In genomic region chr18:12236934-12237832, GRCh38 we compare ENCODE assay signal across 8 cellular contexts. TPM values are rescaled to one million over a fixed set of nuclear protein-coding genes. Genes with fewer than 3 reads are reported as not detected.
DNase-seq lines count a peak whose midpoint lies in the region; ATAC-seq, FAIRE-seq and TF ChIP-seq lines count a peak whose summit lies in the region.

No MANE protein-coding gene starts in this region.

- no peaks in the 10 kb centered on the region for H3K79me2 ChIP-seq in H1 (ENCODE audit: control insufficient read depth in 1 of 2, insufficient read depth in 2 of 2, low read length in 2 of 2)

- H3K27ac Mint-ChIP-seq in activated CD4-positive, alpha-beta memory T cell treated with anti-CD3 and anti-CD28 coated beads, Interleukin-2, amount 10 ng/mL, durations not matched to agents 7 days and 5 days = no peak overlapping the region

- no peaks in the 10 kb centered on the region; a peak in 1 of 7 replicates for H3K4me1 ChIP-seq in H1 (replicated peaks in 1 of 4; ENCODE audit: control insufficient read depth in 3 of 4, insufficient read depth in 4 of 4, low read length in 3 of 4)

- no peak overlapping the region for H4K5ac ChIP-seq in H1 (ENCODE audit: insufficient read length, low read depth, low read length)

- H2BK120ac ChIP-seq in H1 (replicated peaks; ENCODE audit: low read depth, low read length) = no peak overlapping the region

- no peak overlapping the region for H3K9ac ChIP-seq in H1 (replicated peaks in 1 of 4; ENCODE audit: extremely low read depth in 1 of 4, low read depth in 3 of 4, low read length in 3 of 4)

- TF ChIP-seq RAD21 in H1 (IDR thresholded peaks at IDR 0.05 in 1 of 2, conservative IDR thresholded peaks at IDR 0.05 in 1 of 2; ENCODE audit: low read depth in 2 of 2, low read length in 2 of 2) = peak; percentile 70 to 80

- H3K4ac ChIP-seq in H1 (replicated peaks; ENCODE audit: insufficient read length, low read depth, low read length) = no peak overlapping the region

- H3K23ac ChIP-seq in H1 (ENCODE audit: insufficient read length) = no peak overlapping the region

- H3K56ac ChIP-seq in H1 (replicated peaks; ENCODE audit: insufficient read length, low read depth, low read length) = no peak overlapping the region

- no peaks in the 10 kb centered on the region for H3K79me1 ChIP-seq in H1 (ENCODE audit: low read depth, low read length)

- peaks cover 32% of the 10 kb centered on the region for H3K27me3 Mint-ChIP-seq in activated CD4-positive, alpha-beta memory T cell treated with anti-CD3 and anti-CD28 coated beads, Interleukin-2, amount 10 ng/mL, durations not matched to agents 7 days and 5 days

- H3K27ac ChIP-seq in H1 (ENCODE audit: low read depth, low read length) = no peak overlapping the region

- H3K4me3 Mint-ChIP-seq in activated CD4-positive, alpha-beta memory T cell treated with anti-CD3 and anti-CD28 coated beads, Interleukin-2, amount 10 ng/mL, durations not matched to agents 7 days and 5 days = no peak overlapping the region

- no peak overlapping the region for H2BK12ac ChIP-seq in H1 (ENCODE audit: low read depth, low read length)

- H4K20me1 ChIP-seq in H1 (replicated peaks in 1 of 2; ENCODE audit: control insufficient read depth in 1 of 2, insufficient read depth in 2 of 2, low read length in 2 of 2) = no peaks in the 10 kb centered on the region

- H2BK5ac ChIP-seq in H1 (ENCODE audit: low read depth, low read length) = no peak overlapping the region

- TF ChIP-seq POLR2A in H1 (IDR thresholded peaks at IDR 0.05; ENCODE audit: control extremely low read depth in 1 of 2, low read depth in 2 of 2, low read length in 2 of 2) = no peak

- H2AFZ ChIP-seq in H1 (ENCODE audit: low read length) = peak overlapping the region; percentile 99

- peak; percentile 21 to 57 for DNase-seq in NCI-H524 (lab: John Stamatoyannopoulos, UW)
- DNase-seq in NCI-H524 treated with DMSO at 0.1 percent for 48 hours (lab: John Stamatoyannopoulos, UW) = no peak
- peak; percentile 61 for DNase-seq in NCI-H748 (lab: John Stamatoyannopoulos, UW; ENCODE audit: unreplicated experiment)
- DNase-seq in activated CD4-positive, alpha-beta memory T cell treated with anti-CD3 and anti-CD28 coated beads, Interleukin-2, amount 10 ng/mL, durations not matched to agents 7 days and 5 days = peak; percentile 71
- DNase-seq in H1 (ENCODE audit: low read depth in 1 of 2, low spot score in 2 of 2) = peak in 1 of 2 experiments; percentile 97
- DNase-seq in mucosa of gallbladder (ENCODE audit: low spot score) = peak; percentile 64
- DNase-seq in stimulated activated CD8-positive, alpha-beta memory T cell treated with anti-CD3 and anti-CD28 coated beads, Interleukin-7, amount 100 ng/mL, for 24 hours (ENCODE audit: low read depth) = peak; percentile 45

- H4K8ac ChIP-seq in H1 (ENCODE audit: extremely low read depth, insufficient read depth, low read length) = no peak overlapping the region

- peak; percentile 94 to 98 (median 95) for TF ChIP-seq CTCF in H1 (IDR thresholded peaks at IDR 0.05; ENCODE audit: control extremely low read depth in 1 of 3, insufficient read depth in 1 of 3, low read depth in 1 of 3, low read length in 3 of 3)

- 41% methylated on average over 30 of the region's 33 CpGs; no CpG with 5 or more reads in 1 of the 2 experiments for WGBS in H1 (ENCODE audit: extremely low coverage in 1 of 2, insufficient coverage in 1 of 2, insufficient read length in 1 of 2, insufficient replicate concordance in 2 of 2, low coverage in 1 of 2, low lambda C conversion rate in 2 of 2, missing lambda C conversion rate in 1 of 2), 2 experiments

- H3K23me2 ChIP-seq in H1 (ENCODE audit: low read depth, low read length) = no peaks in the 10 kb centered on the region

- H3K14ac ChIP-seq in H1 (ENCODE audit: insufficient read length) = no peak overlapping the region

- H4K91ac ChIP-seq in H1 (replicated peaks; ENCODE audit: insufficient read length, low read length) = no peak overlapping the region

- H2BK20ac ChIP-seq in H1 (ENCODE audit: low read length) = no peak overlapping the region

- H3K9me3 ChIP-seq in H1 (ENCODE audit: insufficient read depth in 2 of 2, low read depth in 1 of 2, low read length in 1 of 2) = no peaks in the 10 kb centered on the region

- FAIRE-seq in H1 (lab: Jason Lieb, UNC) = no peak

- no peaks in the 10 kb centered on the region for H3K36me3 ChIP-seq in H1 (ENCODE audit: control insufficient read depth in 2 of 4, insufficient read depth in 4 of 4, low read length in 3 of 4)

- POLR2A ChIA-PET in activated CD4-positive, alpha-beta memory T cell treated with anti-CD3 and anti-CD28 coated beads, Interleukin-2, amount 10 ng/mL, durations not matched to agents 7 days and 5 days (lab: Charles Lee) = no interaction called here
- POLR2A ChIA-PET in H1 (lab: Charles Lee; ENCODE audit: partially characterized antibody) = no interaction called here

- H3K9me3 Mint-ChIP-seq in activated CD4-positive, alpha-beta memory T cell treated with anti-CD3 and anti-CD28 coated beads, Interleukin-2, amount 10 ng/mL, durations not matched to agents 7 days and 5 days = no peaks in the 10 kb centered on the region

- peaks cover 0 to 2% (median 0%) of the 10 kb centered on the region in 4 experiments; a peak in 1 of 7 replicates for H3K27me3 ChIP-seq in H1 (replicated peaks in 1 of 4; ENCODE audit: control insufficient read depth in 3 of 4, extremely low read depth in 1 of 4, insufficient read depth in 3 of 4, low read length in 3 of 4)

- peak overlapping the region in 1 of 4 experiments; percentile 10; a peak in 1 of 8 replicates for H3K4me3 ChIP-seq in H1 (ENCODE audit: extremely low read depth in 1 of 4, insufficient read depth in 2 of 4, low read depth in 3 of 4, low read length in 4 of 4)

- peaks cover 2% of the 10 kb centered on the region for H3K4me1 Mint-ChIP-seq in activated CD4-positive, alpha-beta memory T cell treated with anti-CD3 and anti-CD28 coated beads, Interleukin-2, amount 10 ng/mL, durations not matched to agents 7 days and 5 days

- TF ChIP-seq EP300 in H1 (IDR thresholded peaks at IDR 0.05; ENCODE audit: borderline replicate concordance in 1 of 2, low read depth in 2 of 2, low read length in 2 of 2) = no peak

- no peak overlapping the region for H2BK15ac ChIP-seq in H1 (ENCODE audit: low read length)

- H3K4me2 ChIP-seq in H1 (ENCODE audit: insufficient read depth in 1 of 2, low read depth in 2 of 2, low read length in 2 of 2) = peak overlapping the region in 1 of 2 experiments; percentile 19; a peak in 1 of 4 replicates

- CTCF ChIA-PET in activated CD4-positive, alpha-beta memory T cell treated with anti-CD3 and anti-CD28 coated beads, Interleukin-2, amount 10 ng/mL, durations not matched to agents 7 days and 5 days (lab: Charles Lee) = interaction anchor here (0.5 to 1.4 kb wide), 8 partner anchors 20 to 504 kb away, joined by 3 to 8 read pairs (median 3); no protein-coding TSS in a partner anchor
- CTCF ChIA-PET in H1 (lab: Charles Lee; ENCODE audit: partially characterized antibody) = interaction anchor here (0.7 to 6.3 kb wide), 30 partner anchors 9 to 445 kb away, joined by 3 to 58 read pairs (median 4); partner anchors contain the start of genes AFG3L2, ANKRD62 and CIDEA

- H3K18ac ChIP-seq in H1 (ENCODE audit: extremely low read depth, low read length) = 0 out of 2 replicates have a peak overlapping the region, but pooled peaks have one; percentile 2

- H2AK5ac ChIP-seq in H1 (ENCODE audit: low read depth, low read length) = no peak overlapping the region

- H3K36me3 Mint-ChIP-seq in activated CD4-positive, alpha-beta memory T cell treated with anti-CD3 and anti-CD28 coated beads, Interleukin-2, amount 10 ng/mL, durations not matched to agents 7 days and 5 days (ENCODE audit: low read depth) = no peaks in the 10 kb centered on the region

- ATAC-seq in HG03103 (IDR thresholded peaks at IDR 0.05; ENCODE audit: low read depth, unreplicated experiment) = peak; percentile 63

TF ChIP-seq in H1, 55 proteins besides CTCF, POLR2A, EP300 and RAD21:
- TF ChIP-seq KDM5A (IDR thresholded peaks at IDR 0.05; ENCODE audit: low read length) (no peak), ASH2L (IDR thresholded peaks at IDR 0.05; ENCODE audit: low read length) (peak; percentile 43), YY1 (IDR thresholded peaks at IDR 0.05; ENCODE audit: low read depth, low read length) (0 out of 2 replicates have a peak, but pooled peaks have one; percentile 33), GABPA (IDR thresholded peaks at IDR 0.05; ENCODE audit: borderline replicate concordance, insufficient read depth, low read length) (peak; percentile 73; the same call in 1 of the 2 replicates)

RNA-seq across cellular contexts. Expression of gene CIDEA, which starts 17.0 kb away (rescaled TPM):
- total RNA-seq in activated CD4-positive, alpha-beta memory T cell treated with anti-CD3 and anti-CD28 coated beads, Interleukin-2, amount 10 ng/mL, durations not matched to agents 7 days and 5 days = not detected
- total RNA-seq in H1 (2021; fragmentation: NEBNext Ultra II Directional; extraction: Animal tissue kit (Norgen Biotek cat#: 25700)) = not detected in 2 replicates
- 0.06 TPM in 1 of 2 replicates, not detected in the other for polyA plus RNA-seq in H1 (2011; rRNA removed)
- not detected for polyA plus RNA-seq in H1 (2011; cell fraction: cytosol; rRNA removed)
- polyA plus RNA-seq in H1 (2011; cell fraction: nucleus; rRNA removed) = 0.09 TPM
- polyA plus RNA-seq in H1 (2012, experiment 1 of 2) = not detected in 4 replicates
- polyA plus RNA-seq in H1 (2012, experiment 2 of 2) = not detected
- 0.12 TPM for polyA plus RNA-seq in H1 (2013, experiment 1 of 2)
- polyA plus RNA-seq in H1 (2013, experiment 2 of 2) = 0.15 TPM
- not detected in 2 replicates for polyA minus RNA-seq in H1 (2011; rRNA and poly(A)+ RNA removed)
- not detected for polyA minus RNA-seq in H1 (2011; cell fraction: cytosol; rRNA and poly(A)+ RNA removed)
- polyA minus RNA-seq in H1 (2011; cell fraction: nucleus; rRNA and poly(A)+ RNA removed) = not detected
- total RNA-seq in mucosa of gallbladder = not detected
